ENCODE assay signal across 21 cellular contexts in genomic region chr3:72991522-72991921, GRCh38. TPM values are rescaled to one million over a fixed set of nuclear protein-coding genes. Genes with fewer than 3 reads are reported as not detected.
A peak's percentile ranks its signal among the peaks of the same experiment; 100 is the strongest.
DNase-seq lines count a peak whose midpoint lies in the region; ATAC-seq, FAIRE-seq and TF ChIP-seq lines count a peak whose summit lies in the region.
"Had no signal": no experiment of that assay in that cellular context is flagged by ENCODE, and none has a peak within 500 bp of the region (broad histone marks: within the 10 kb centered on the region; RNA-seq: fewer than 3 reads in every experiment).

No MANE protein-coding gene starts in this region.

- H3K4me3 ChIP-seq in K562: no peak overlapping the region
- H3K4me3 ChIP-seq in neuronal stem cell (ENCODE audit: low read length in 2 of 2): no peak overlapping the region

- peak in 2 of 4 experiments; percentile 17 to 34 for DNase-seq in K562 (ENCODE audit: extremely low read depth in 1 of 4, low spot score in 3 of 4)
- no peak for DNase-seq in neuronal stem cell (ENCODE audit: low spot score)
- no peak for DNase-seq in NCI-H524 treated with DMSO at 0.1 percent for 48 hours (lab: John Stamatoyannopoulos, UW)
- DNase-seq in substantia nigra (lab: John Stamatoyannopoulos, UW): no peak
- DNase-seq: ACHN; Caco-2; CD4-positive, alpha-beta T cell; GDM1; GOT3; H7; HFFc6 had no signal

- no peak overlapping the region for H3K23ac ChIP-seq in neuronal stem cell (ENCODE audit: low read depth, low read length, poor library complexity)

- no peak overlapping the region for H3K4ac ChIP-seq in neuronal stem cell (ENCODE audit: low read length)

- no peak overlapping the region for H3K9ac ChIP-seq in K562 (ENCODE audit: insufficient read depth in 1 of 2, low read depth in 2 of 2, low read length in 2 of 2)
- no peak overlapping the region for H3K9ac ChIP-seq in neuronal stem cell (ENCODE audit: low read depth, low read length, poor library complexity)

- no peak overlapping the region for H2BK120ac ChIP-seq in neuronal stem cell (ENCODE audit: low read depth, low read length)

- H2BK15ac ChIP-seq in neuronal stem cell (ENCODE audit: low read length): no peak overlapping the region

- peaks cover 0 to 3% (median 0%) of the 10 kb centered on the region in 3 donors for H3K4me1 Mint-ChIP-seq in IgD-negative memory B cell

- no peaks in the 10 kb centered on the region for H3K36me3 Mint-ChIP-seq in IgD-negative memory B cell

- 39% methylated on average over 2 of the region's 2 CpGs for WGBS in K562 (ENCODE audit: insufficient coverage, low coverage, missing lambda C conversion rate)
- no CpG with 5 or more reads among the region's 2 CpGs for WGBS in neuronal stem cell (ENCODE audit: extremely low coverage in 2 of 2, insufficient read length in 2 of 2, insufficient replicate concordance in 1 of 2), 2 donors

- no peak overlapping the region for H2BK12ac ChIP-seq in neuronal stem cell (ENCODE audit: low read length)

- no peak for FAIRE-seq in K562 (lab: Jason Lieb, UNC)
- FAIRE-seq: A204.1, D721Med, GM12892, GM18507, HepG2 had no signal

- no peaks in the 10 kb centered on the region for H3K9me1 ChIP-seq in K562 (ENCODE audit: control insufficient read depth, insufficient read depth, low read length)

- no peak for TF ChIP-seq EP300 in K562 (IDR thresholded peaks at IDR 0.05; ENCODE audit: low read length)

- H3K27me3 Mint-ChIP-seq in IgD-negative memory B cell: no peaks in the 10 kb centered on the region
- H3K27me3 Mint-ChIP-seq: CD4-positive, alpha-beta T cell had no signal

- H2AFZ ChIP-seq in K562 (ENCODE audit: low read depth, low read length) (peak overlapping the region; percentile 91), neuronal stem cell (ENCODE audit: low read length) (no peak overlapping the region)

- H4K91ac ChIP-seq in neuronal stem cell (ENCODE audit: low read depth, low read length, poor library complexity): no peak overlapping the region

- ATAC-seq in K562 (peak; percentile 50), HG03159 (IDR thresholded peaks at IDR 0.05; ENCODE audit: unreplicated experiment) (no peak)
- ATAC-seq: HCT116, HepG2 had no signal

- POLR2A ChIA-PET in K562 (lab: Yijun Ruan, JAX): interaction anchor here (0.6 to 1.1 kb wide), 2 partner anchors 16 to 1341 kb away, joined by 3 read pairs; no protein-coding TSS in a partner anchor

- H3K18ac ChIP-seq in neuronal stem cell (ENCODE audit: low read length): no peak overlapping the region

- no peaks in the 10 kb centered on the region for H3K79me2 ChIP-seq in K562 (ENCODE audit: control insufficient read depth, insufficient read depth, low read length)

- H3K79me1 ChIP-seq in neuronal stem cell (ENCODE audit: low read depth, low read length): no peaks in the 10 kb centered on the region

- BruUV-seq in K562 (replicated peaks; lab: Mats Ljungman, UMichigan): no TSS peak

- H3K4me2 ChIP-seq in K562 (ENCODE audit: insufficient read depth, low read length) (peak overlapping the region; percentile 29), neuronal stem cell (ENCODE audit: insufficient read depth, low read length, poor library complexity, severe bottlenecking) (no peak overlapping the region)

- TF ChIP-seq CTCF in K562 (IDR thresholded peaks at IDR 0.05 in 2 of 3, conservative IDR thresholded peaks at IDR 0.05 in 1 of 3; ENCODE audit: insufficient read depth in 2 of 3, low read depth in 1 of 3, low read length in 3 of 3): no peak

- H3K9me3 Mint-ChIP-seq in IgD-negative memory B cell: peaks cover 0 to 1% (median 0%) of the 10 kb centered on the region in 3 donors
- H3K9me3 Mint-ChIP-seq: CD4-positive, alpha-beta T cell; HFFc6 had no signal

- intact Hi-C loops in K562 (cut with micrococcal nuclease): no loop called here

- H3K14ac ChIP-seq in neuronal stem cell (ENCODE audit: low read length): no peak overlapping the region

- H3K27ac ChIP-seq in K562 (ENCODE audit: extremely low read depth, low read depth, low read length) (peak overlapping the region; percentile 23; the same call in 1 of the 3 replicates), neuronal stem cell (replicated peaks; ENCODE audit: low read length) (peak overlapping the region; percentile 26), temporal lobe (ENCODE audit: low read depth, low read length) (peak overlapping the region; percentile 50), substantia nigra (ENCODE audit: low read depth, low read length, poor library complexity, severe bottlenecking) (no peak overlapping the region)
- H3K27ac ChIP-seq: C4-2B had no signal

- no peak for TF ChIP-seq POLR2A in K562 (conservative IDR thresholded peaks at IDR 0.05)

- H2BK5ac ChIP-seq in neuronal stem cell (ENCODE audit: low read length): no peak overlapping the region

- no peak overlapping the region for H3K4me3 Mint-ChIP-seq in IgD-negative memory B cell
- H3K4me3 Mint-ChIP-seq: CD4-positive, alpha-beta T cell; HFFc6 had no signal

- in situ Hi-C loops in K562 (cut with MboI): no loop called here

- TF ChIP-seq RAD21 in K562 (CRISPR knock-in tag; conservative IDR thresholded peaks at IDR 0.05 in 1 of 2, IDR thresholded peaks at IDR 0.05 in 1 of 2): no peak

- no peaks in the 10 kb centered on the region for H4K20me1 ChIP-seq in K562 (replicated peaks; ENCODE audit: control insufficient read depth, insufficient read depth, low read length)

- H3K9me3 ChIP-seq in K562 (replicated peaks; ENCODE audit: control insufficient read depth, insufficient read depth, low read depth, low read length) (no peaks in the 10 kb centered on the region), neuronal stem cell (replicated peaks in 1 of 2; ENCODE audit: control insufficient read depth in 2 of 2, insufficient read depth in 1 of 2, low read depth in 1 of 2, low read length in 2 of 2) (no peaks in the 10 kb centered on the region)
- H3K9me3 ChIP-seq: Caco-2 had no signal

- H3K27ac Mint-ChIP-seq in IgD-negative memory B cell: peak overlapping the region in 2 of 3 donors; percentile 2 to 48
- H3K27ac Mint-ChIP-seq: CD4-positive, alpha-beta T cell; HFFc6 had no signal

- H3K4me1 ChIP-seq in K562 (replicated peaks in 1 of 2; ENCODE audit: control insufficient read depth in 2 of 2, insufficient read depth in 2 of 2, low read length in 2 of 2): peaks cover 8 to 17% of the 10 kb centered on the region in 2 experiments; a peak in 4 of 5 replicates
- H3K4me1 ChIP-seq in neuronal stem cell (ENCODE audit: control insufficient read depth in 2 of 2, insufficient read depth in 1 of 2, low read depth in 1 of 2, low read length in 2 of 2): peaks cover 2% of the 10 kb centered on the region in 2 donors

- H3K27me3 ChIP-seq in K562 (ENCODE audit: control insufficient read depth in 2 of 2, insufficient read depth in 2 of 2, low read length in 2 of 2): no peaks in the 10 kb centered on the region
- H3K27me3 ChIP-seq in neuronal stem cell (ENCODE audit: control insufficient read depth in 3 of 3, insufficient read depth in 3 of 3, low read depth in 1 of 3, low read length in 3 of 3): peaks cover 0 to 5% (median 0%) of the 10 kb centered on the region in 3 experiments

- H2AK5ac ChIP-seq in neuronal stem cell (ENCODE audit: low read depth, low read length): no peak overlapping the region

- CTCF ChIA-PET in K562 (lab: Yijun Ruan, JAX; ENCODE audit: low intra/inter-chr PET ratio): no interaction called here

- H4K8ac ChIP-seq in neuronal stem cell (ENCODE audit: low read depth, low read length): no peak overlapping the region

- H3K36me3 ChIP-seq in K562 (ENCODE audit: control insufficient read depth, insufficient read depth, low read length) (no peaks in the 10 kb centered on the region), neuronal stem cell (replicated peaks in 1 of 2; ENCODE audit: control insufficient read depth in 2 of 2, insufficient read depth in 2 of 2, low read length in 2 of 2) (no peaks in the 10 kb centered on the region)

TF ChIP-seq in K562, 482 proteins besides CTCF, POLR2A, EP300 and RAD21 (continues in another document):
- no peak for TF ChIP-seq EWSR1 (IDR thresholded peaks at IDR 0.05; ENCODE audit: borderline replicate concordance, low read depth, partially characterized antibody)
- no peak for TF ChIP-seq ZNF830 (CRISPR knock-in tag; IDR thresholded peaks at IDR 0.05)
- TF ChIP-seq, protein P1, sequence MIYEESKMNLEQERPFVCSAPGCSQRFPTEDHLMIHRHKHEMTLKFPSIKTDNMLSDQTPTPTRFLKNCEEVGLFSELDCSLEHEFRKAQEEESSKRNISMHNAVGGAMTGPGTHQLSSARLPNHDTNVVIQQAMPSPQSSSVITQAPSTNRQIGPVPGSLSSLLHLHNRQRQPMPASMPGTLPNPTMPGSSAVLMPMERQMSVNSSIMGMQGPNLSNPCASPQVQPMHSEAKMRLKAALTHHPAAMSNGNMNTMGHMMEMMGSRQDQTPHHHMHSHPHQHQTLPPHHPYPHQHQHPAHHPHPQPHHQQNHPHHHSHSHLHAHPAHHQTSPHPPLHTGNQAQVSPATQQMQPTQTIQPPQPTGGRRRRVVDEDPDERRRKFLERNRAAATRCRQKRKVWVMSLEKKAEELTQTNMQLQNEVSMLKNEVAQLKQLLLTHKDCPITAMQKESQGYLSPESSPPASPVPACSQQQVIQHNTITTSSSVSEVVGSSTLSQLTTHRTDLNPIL (CRISPR knock-in tag; IDR thresholded peaks at IDR 0.05): no peak
- no peak for TF ChIP-seq OTX1 (CRISPR knock-in tag; IDR thresholded peaks at IDR 0.05)
- no peak for TF ChIP-seq ARID1B (IDR thresholded peaks at IDR 0.05)
- no peak for TF ChIP-seq ZBED1 (IDR thresholded peaks at IDR 0.05)
- TF ChIP-seq RBBP5 (IDR thresholded peaks at IDR 0.05; ENCODE audit: borderline replicate concordance, insufficient read depth, low read length, poor library complexity, severe bottlenecking): no peak

RNA-seq across cellular contexts. Expression of gene PPP4R2, which starts 5.1 kb away (rescaled TPM):
- polyA plus RNA-seq in IgD-negative memory B cell (37.6 TPM), K562 (2011; rRNA removed) (17.0 and 32.1 TPM in 2 replicates), K562 (2014; fragmentation: Illumina TruSeq; extraction: Trizol) (23.2 and 27.4 TPM in 2 replicates), K562 (2014; fragmentation: Nextera tagmentation; extraction: Ambion mirVana) (10 to 100 TPM; 11.0 to 13.8 TPM), K562 (2014; rRNA removed) (19.4 and 20.0 TPM in 2 replicates)
- total RNA-seq in K562 (2011; cell fraction: chromatin; rRNA removed; ENCODE audit: low replicate concordance): 13.1 and 47.8 TPM in 2 replicates
- total RNA-seq in K562 (2011; cell fraction: nucleolus; rRNA removed): 9.3 TPM in 2 replicates
- total RNA-seq in K562 (2011; cell fraction: nucleoplasm; rRNA removed): 21.8 and 28.9 TPM in 2 replicates
- total RNA-seq in K562 (2014; rRNA removed) (26.9 and 31.6 TPM in 2 replicates), K562 (2014; rRNA removed; fragmentation: Illumina TruSeq; extraction: Trizol) (46.7 and 57.5 TPM in 2 replicates), K562 (2015; rRNA removed; fragmentation: Illumina TruSeq; extraction: Trizol) (34.9 and 38.7 TPM in 2 replicates), K562 (2021) (43.1 and 49.6 TPM in 2 replicates), temporal lobe (80.4 TPM)
- 2.3 and 5.1 TPM in 2 replicates for polyA plus RNA-seq in K562 (2011; cell fraction: cytosol; rRNA removed)
- 5.0 and 8.1 TPM in 2 replicates for polyA plus RNA-seq in K562 (2011; cell fraction: nucleus; rRNA removed)
- polyA plus RNA-seq in K562 (2012): 15.2 and 21.6 TPM in 2 replicates
- 39.1 and 41.1 TPM in 2 replicates for polyA minus RNA-seq in K562 (2011; rRNA and poly(A)+ RNA removed)
- polyA minus RNA-seq in K562 (2011; cell fraction: cytosol; rRNA and poly(A)+ RNA removed): 13.3 and 13.9 TPM in 2 replicates
- polyA minus RNA-seq in K562 (2011; cell fraction: nucleus; rRNA and poly(A)+ RNA removed): 7.9 and 18.3 TPM in 2 replicates
- polyA plus RNA-seq in neuronal stem cell (2013, experiment 1 of 2): 45.4 TPM
- polyA plus RNA-seq in neuronal stem cell (2013, experiment 2 of 2): 46.2 TPM
